2 cellular contexts compared by ENCODE assay signal in the genomic region with DNA sequence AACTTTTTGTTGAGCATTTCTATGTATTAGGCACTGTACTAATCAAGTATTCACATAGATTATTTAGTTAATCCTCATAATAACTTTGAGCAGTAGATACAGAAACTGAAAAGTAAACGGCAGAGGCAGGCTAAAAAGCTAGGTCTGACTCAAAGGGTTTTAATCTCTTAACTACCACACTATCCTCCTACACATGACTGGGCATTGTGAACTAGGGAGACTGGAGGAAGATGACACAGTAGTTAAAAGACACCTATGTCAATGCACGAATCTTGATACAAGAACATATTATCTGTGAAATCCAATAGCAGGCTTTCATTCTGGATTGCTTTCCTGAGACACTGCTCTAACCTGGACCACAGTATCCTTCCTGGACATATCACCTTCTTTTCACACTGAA.
TF ChIP-seq lines count a peak whose summit lies in the region.

No MANE protein-coding gene starts in this region.

TF ChIP-seq in GM12878, 131 proteins besides CTCF, POLR2A, EP300 and RAD21 (continues in another document):
- no peak for TF ChIP-seq LARP7 (IDR thresholded peaks at IDR 0.05)
- TF ChIP-seq, protein P1, sequence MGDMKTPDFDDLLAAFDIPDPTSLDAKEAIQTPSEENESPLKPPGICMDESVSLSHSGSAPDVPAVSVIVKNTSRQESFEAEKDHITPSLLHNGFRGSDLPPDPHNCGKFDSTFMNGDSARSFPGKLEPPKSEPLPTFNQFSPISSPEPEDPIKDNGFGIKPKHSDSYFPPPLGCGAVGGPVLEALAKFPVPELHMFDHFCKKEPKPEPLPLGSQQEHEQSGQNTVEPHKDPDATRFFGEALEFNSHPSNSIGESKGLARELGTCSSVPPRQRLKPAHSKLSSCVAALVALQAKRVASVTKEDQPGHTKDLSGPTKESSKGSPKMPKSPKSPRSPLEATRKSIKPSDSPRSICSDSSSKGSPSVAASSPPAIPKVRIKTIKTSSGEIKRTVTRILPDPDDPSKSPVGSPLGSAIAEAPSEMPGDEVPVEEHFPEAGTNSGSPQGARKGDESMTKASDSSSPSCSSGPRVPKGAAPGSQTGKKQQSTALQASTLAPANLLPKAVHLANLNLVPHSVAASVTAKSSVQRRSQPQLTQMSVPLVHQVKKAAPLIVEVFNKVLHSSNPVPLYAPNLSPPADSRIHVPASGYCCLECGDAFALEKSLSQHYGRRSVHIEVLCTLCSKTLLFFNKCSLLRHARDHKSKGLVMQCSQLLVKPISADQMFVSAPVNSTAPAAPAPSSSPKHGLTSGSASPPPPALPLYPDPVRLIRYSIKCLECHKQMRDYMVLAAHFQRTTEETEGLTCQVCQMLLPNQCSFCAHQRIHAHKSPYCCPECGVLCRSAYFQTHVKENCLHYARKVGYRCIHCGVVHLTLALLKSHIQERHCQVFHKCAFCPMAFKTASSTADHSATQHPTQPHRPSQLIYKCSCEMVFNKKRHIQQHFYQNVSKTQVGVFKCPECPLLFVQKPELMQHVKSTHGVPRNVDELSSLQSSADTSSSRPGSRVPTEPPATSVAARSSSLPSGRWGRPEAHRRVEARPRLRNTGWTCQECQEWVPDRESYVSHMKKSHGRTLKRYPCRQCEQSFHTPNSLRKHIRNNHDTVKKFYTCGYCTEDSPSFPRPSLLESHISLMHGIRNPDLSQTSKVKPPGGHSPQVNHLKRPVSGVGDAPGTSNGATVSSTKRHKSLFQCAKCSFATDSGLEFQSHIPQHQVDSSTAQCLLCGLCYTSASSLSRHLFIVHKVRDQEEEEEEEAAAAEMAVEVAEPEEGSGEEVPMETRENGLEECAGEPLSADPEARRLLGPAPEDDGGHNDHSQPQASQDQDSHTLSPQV (IDR thresholded peaks at IDR 0.05), result no peak
- TF ChIP-seq SMAD5 (IDR thresholded peaks at IDR 0.05; ENCODE audit: low read depth), result no peak
- TF ChIP-seq, protein P2, sequence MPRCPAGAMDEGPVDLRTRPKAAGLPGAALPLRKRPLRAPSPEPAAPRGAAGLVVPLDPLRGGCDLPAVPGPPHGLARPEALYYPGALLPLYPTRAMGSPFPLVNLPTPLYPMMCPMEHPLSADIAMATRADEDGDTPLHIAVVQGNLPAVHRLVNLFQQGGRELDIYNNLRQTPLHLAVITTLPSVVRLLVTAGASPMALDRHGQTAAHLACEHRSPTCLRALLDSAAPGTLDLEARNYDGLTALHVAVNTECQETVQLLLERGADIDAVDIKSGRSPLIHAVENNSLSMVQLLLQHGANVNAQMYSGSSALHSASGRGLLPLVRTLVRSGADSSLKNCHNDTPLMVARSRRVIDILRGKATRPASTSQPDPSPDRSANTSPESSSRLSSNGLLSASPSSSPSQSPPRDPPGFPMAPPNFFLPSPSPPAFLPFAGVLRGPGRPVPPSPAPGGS (IDR thresholded peaks at IDR 0.05; ENCODE audit: borderline replicate concordance, insufficient read depth, low read depth, low read length, poor library complexity, severe bottlenecking), result no peak
- no peak for TF ChIP-seq ZNF24 (IDR thresholded peaks at IDR 0.05)
- TF ChIP-seq CHD2 (IDR thresholded peaks at IDR 0.05; ENCODE audit: borderline replicate concordance, low read depth, low read length), result no peak
- TF ChIP-seq ATF7 (IDR thresholded peaks at IDR 0.05; ENCODE audit: low read depth), result no peak
- no peak for TF ChIP-seq SMARCA5 (IDR thresholded peaks at IDR 0.05)
- TF ChIP-seq PAX5 (IDR thresholded peaks at IDR 0.05; ENCODE audit: borderline replicate concordance, low read depth, low read length), result no peak
- TF ChIP-seq SRF (IDR thresholded peaks at IDR 0.05; ENCODE audit: low read depth in 2 of 2, low read length in 2 of 2), result no peak
- TF ChIP-seq FOS (IDR thresholded peaks at IDR 0.05; ENCODE audit: borderline replicate concordance, extremely low read depth, insufficient read length), result no peak
- no peak for TF ChIP-seq EED (IDR thresholded peaks at IDR 0.05; ENCODE audit: low read depth)
- no peak for TF ChIP-seq POLR2AphosphoS2 (IDR thresholded peaks at IDR 0.05; ENCODE audit: low read depth, low read length)
- TF ChIP-seq, protein P3, sequence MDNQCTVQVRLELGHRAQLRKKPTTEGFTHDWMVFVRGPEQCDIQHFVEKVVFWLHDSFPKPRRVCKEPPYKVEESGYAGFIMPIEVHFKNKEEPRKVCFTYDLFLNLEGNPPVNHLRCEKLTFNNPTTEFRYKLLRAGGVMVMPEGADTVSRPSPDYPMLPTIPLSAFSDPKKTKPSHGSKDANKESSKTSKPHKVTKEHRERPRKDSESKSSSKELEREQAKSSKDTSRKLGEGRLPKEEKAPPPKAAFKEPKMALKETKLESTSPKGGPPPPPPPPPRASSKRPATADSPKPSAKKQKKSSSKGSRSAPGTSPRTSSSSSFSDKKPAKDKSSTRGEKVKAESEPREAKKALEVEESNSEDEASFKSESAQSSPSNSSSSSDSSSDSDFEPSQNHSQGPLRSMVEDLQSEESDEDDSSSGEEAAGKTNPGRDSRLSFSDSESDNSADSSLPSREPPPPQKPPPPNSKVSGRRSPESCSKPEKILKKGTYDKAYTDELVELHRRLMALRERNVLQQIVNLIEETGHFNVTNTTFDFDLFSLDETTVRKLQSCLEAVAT (IDR thresholded peaks at IDR 0.05), result no peak
- no peak for TF ChIP-seq HDAC2 (IDR thresholded peaks at IDR 0.05)
- no peak for TF ChIP-seq NBN (IDR thresholded peaks at IDR 0.05)
- TF ChIP-seq WRNIP1 (IDR thresholded peaks at IDR 0.05; ENCODE audit: borderline replicate concordance, low read depth, low read length), result no peak

TF ChIP-seq in SK-N-SH, 30 proteins besides CTCF, POLR2A, EP300 and RAD21:
- TF ChIP-seq MEF2A (IDR thresholded peaks at IDR 0.05; ENCODE audit: borderline replicate concordance, low read depth) (no peak), GABPA (IDR thresholded peaks at IDR 0.05; ENCODE audit: low read depth) (no peak), MXI1 (IDR thresholded peaks at IDR 0.05; ENCODE audit: low read depth, low read length) (no peak), FOXM1 (IDR thresholded peaks at IDR 0.05; ENCODE audit: low read depth) (no peak), RCOR1 (IDR thresholded peaks at IDR 0.05; ENCODE audit: low read length) (no peak), EZH2phosphoT487 (IDR thresholded peaks at IDR 0.05; ENCODE audit: borderline replicate concordance, low read depth) (no peak), RFX5 (IDR thresholded peaks at IDR 0.05; ENCODE audit: low read length) (no peak), SIN3A (IDR thresholded peaks at IDR 0.05; ENCODE audit: borderline replicate concordance, low read depth, low read length) (no peak), TAF1 (IDR thresholded peaks at IDR 0.05; ENCODE audit: borderline replicate concordance, low read depth, low read length) (no peak), YY1 (IDR thresholded peaks at IDR 0.05; ENCODE audit: low read depth) (no peak), TCF12 (IDR thresholded peaks at IDR 0.05) (no peak), SMC3 (IDR thresholded peaks at IDR 0.05; ENCODE audit: low read depth, low read length) (no peak), FOSL2 (IDR thresholded peaks at IDR 0.05; ENCODE audit: borderline replicate concordance, low read depth) (no peak), TEAD4 (IDR thresholded peaks at IDR 0.05; ENCODE audit: borderline replicate concordance, insufficient read depth) (no peak)
- TF ChIP-seq, protein P4, sequence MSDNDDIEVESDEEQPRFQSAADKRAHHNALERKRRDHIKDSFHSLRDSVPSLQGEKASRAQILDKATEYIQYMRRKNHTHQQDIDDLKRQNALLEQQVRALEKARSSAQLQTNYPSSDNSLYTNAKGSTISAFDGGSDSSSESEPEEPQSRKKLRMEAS (IDR thresholded peaks at IDR 0.05; ENCODE audit: low read depth), result no peak
- TF ChIP-seq, protein P5, sequence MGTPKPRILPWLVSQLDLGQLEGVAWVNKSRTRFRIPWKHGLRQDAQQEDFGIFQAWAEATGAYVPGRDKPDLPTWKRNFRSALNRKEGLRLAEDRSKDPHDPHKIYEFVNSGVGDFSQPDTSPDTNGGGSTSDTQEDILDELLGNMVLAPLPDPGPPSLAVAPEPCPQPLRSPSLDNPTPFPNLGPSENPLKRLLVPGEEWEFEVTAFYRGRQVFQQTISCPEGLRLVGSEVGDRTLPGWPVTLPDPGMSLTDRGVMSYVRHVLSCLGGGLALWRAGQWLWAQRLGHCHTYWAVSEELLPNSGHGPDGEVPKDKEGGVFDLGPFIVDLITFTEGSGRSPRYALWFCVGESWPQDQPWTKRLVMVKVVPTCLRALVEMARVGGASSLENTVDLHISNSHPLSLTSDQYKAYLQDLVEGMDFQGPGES (IDR thresholded peaks at IDR 0.05; ENCODE audit: low read depth, low read length), result no peak
- TF ChIP-seq, protein P6, sequence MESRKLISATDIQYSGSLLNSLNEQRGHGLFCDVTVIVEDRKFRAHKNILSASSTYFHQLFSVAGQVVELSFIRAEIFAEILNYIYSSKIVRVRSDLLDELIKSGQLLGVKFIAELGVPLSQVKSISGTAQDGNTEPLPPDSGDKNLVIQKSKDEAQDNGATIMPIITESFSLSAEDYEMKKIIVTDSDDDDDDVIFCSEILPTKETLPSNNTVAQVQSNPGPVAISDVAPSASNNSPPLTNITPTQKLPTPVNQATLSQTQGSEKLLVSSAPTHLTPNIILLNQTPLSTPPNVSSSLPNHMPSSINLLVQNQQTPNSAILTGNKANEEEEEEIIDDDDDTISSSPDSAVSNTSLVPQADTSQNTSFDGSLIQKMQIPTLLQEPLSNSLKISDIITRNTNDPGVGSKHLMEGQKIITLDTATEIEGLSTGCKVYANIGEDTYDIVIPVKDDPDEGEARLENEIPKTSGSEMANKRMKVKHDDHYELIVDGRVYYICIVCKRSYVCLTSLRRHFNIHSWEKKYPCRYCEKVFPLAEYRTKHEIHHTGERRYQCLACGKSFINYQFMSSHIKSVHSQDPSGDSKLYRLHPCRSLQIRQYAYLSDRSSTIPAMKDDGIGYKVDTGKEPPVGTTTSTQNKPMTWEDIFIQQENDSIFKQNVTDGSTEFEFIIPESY (IDR thresholded peaks at IDR 0.05; ENCODE audit: borderline replicate concordance, low read depth), result no peak
- TF ChIP-seq, protein P7, sequence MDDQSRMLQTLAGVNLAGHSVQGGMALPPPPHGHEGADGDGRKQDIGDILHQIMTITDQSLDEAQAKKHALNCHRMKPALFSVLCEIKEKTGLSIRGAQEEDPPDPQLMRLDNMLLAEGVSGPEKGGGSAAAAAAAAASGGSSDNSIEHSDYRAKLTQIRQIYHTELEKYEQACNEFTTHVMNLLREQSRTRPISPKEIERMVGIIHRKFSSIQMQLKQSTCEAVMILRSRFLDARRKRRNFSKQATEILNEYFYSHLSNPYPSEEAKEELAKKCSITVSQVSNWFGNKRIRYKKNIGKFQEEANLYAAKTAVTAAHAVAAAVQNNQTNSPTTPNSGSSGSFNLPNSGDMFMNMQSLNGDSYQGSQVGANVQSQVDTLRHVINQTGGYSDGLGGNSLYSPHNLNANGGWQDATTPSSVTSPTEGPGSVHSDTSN (IDR thresholded peaks at IDR 0.05), result no peak
